ENCODE assay signal across 1 cellular context in genomic region chr11:44036811-44037657, GRCh38.
TF ChIP-seq lines count a peak whose summit lies in the region.

No MANE protein-coding gene starts in this region.

TF ChIP-seq in GM23338, 12 proteins besides CTCF, POLR2A, EP300 and RAD21 (continued from another document):
- TF ChIP-seq ZNF462 (CRISPR knock-in tag; IDR thresholded peaks at IDR 0.05) (no peak), JUNB (IDR thresholded peaks at IDR 0.05; ENCODE audit: unreplicated experiment) (no peak), EZH2 (IDR thresholded peaks at IDR 0.05; ENCODE audit: low read depth, unreplicated experiment) (no peak)
